In genomic region chr3:58630081-58630709, GRCh38 we compare ENCODE assay signal across 8 cellular contexts. TPM values are rescaled to one million over a fixed set of nuclear protein-coding genes. Genes with fewer than 3 reads are reported as not detected.
A peak's percentile ranks its signal among the peaks of the same experiment; 100 is the strongest.
DNase-seq lines count a peak whose midpoint lies in the region; ATAC-seq, FAIRE-seq and TF ChIP-seq lines count a peak whose summit lies in the region.

No MANE protein-coding gene starts in this region.

- peak overlapping the region; percentile 52 for H3K4me2 ChIP-seq in endothelial cell of umbilical vein (ENCODE audit: insufficient read depth, low read length)

- peak overlapping the region; percentile 28 for H3K9ac ChIP-seq in endothelial cell of umbilical vein (replicated peaks; ENCODE audit: extremely low read depth, insufficient read depth, low read length)

- DNase-seq in AML-193 (lab: John Stamatoyannopoulos, UW) (peak; percentile 33 to 45), GM20000 (ENCODE audit: low spot score) (peak; percentile 72), NCI-H69 (lab: John Stamatoyannopoulos, UW) (peak; percentile 74), endothelial cell of umbilical vein (ENCODE audit: low read depth, low spot score) (peak; percentile 62), middle frontal gyrus (ENCODE audit: extremely low spot score, low spot score) (peak; percentile 53)
- DNase-seq in activated CD8-positive, alpha-beta memory T cell treated with anti-CD3 and anti-CD28 coated beads for 4 hours (ENCODE audit: low read depth in 2 of 2), result peak; percentile 13 to 24
- peak; percentile 85 for DNase-seq in stimulated activated CD8-positive, alpha-beta memory T cell treated with anti-CD3 and anti-CD28 coated beads, Interleukin-4, amount 100 ng/mL, for 48 hours

- intact Hi-C loops in endothelial cell of umbilical vein (cut with micrococcal nuclease), result loop anchor here (1.0 kb wide), 1 partner anchor 62 kb away; no protein-coding TSS in a partner anchor

- no peaks in the 10 kb centered on the region for H3K27me3 ChIP-seq in endothelial cell of umbilical vein (ENCODE audit: control insufficient read depth in 2 of 2, insufficient read depth in 2 of 2, low read length in 2 of 2)

- TF ChIP-seq POLR2A in endothelial cell of umbilical vein (IDR thresholded peaks at IDR 0.05; ENCODE audit: low read depth, low read length), result no peak

- dilution Hi-C loops in endothelial cell of umbilical vein (cut with MboI; ENCODE audit: extremely low pct_ligation_motif_present, low sequenced_read_pairs), result no loop called here

- no peak overlapping the region for H3K4me3 ChIP-seq in endothelial cell of umbilical vein (replicated peaks in 1 of 3; ENCODE audit: insufficient read depth in 1 of 3, low read depth in 1 of 3, low read length in 3 of 3)

- peak; percentile 90 for FAIRE-seq in endothelial cell of umbilical vein (lab: Jason Lieb, UNC)

- no peaks in the 10 kb centered on the region for H4K20me1 ChIP-seq in endothelial cell of umbilical vein (replicated peaks; ENCODE audit: control insufficient read depth, extremely low read depth, insufficient read depth, low read length)

- no peaks in the 10 kb centered on the region for H3K9me1 ChIP-seq in endothelial cell of umbilical vein (replicated peaks; ENCODE audit: control insufficient read depth, extremely low read depth, insufficient read depth, low read length)

- no peaks in the 10 kb centered on the region for H3K36me3 ChIP-seq in endothelial cell of umbilical vein (ENCODE audit: control insufficient read depth in 2 of 2, extremely low read depth in 1 of 2, insufficient read depth in 2 of 2, low read length in 2 of 2)

- H3K9me3 ChIP-seq in endothelial cell of umbilical vein (replicated peaks; ENCODE audit: control insufficient read depth, insufficient read depth, low read length), result no peaks in the 10 kb centered on the region

- no peak for ATAC-seq in HG03280 (IDR thresholded peaks at IDR 0.05; ENCODE audit: unreplicated experiment)

- TF ChIP-seq CTCF in GM20000 (IDR thresholded peaks at IDR 0.05; ENCODE audit: extremely low read depth, missing control alignments), result peak; percentile 68
- peak; percentile 88 to 89 for TF ChIP-seq CTCF in endothelial cell of umbilical vein (IDR thresholded peaks at IDR 0.05; ENCODE audit: extremely low read depth in 1 of 2, insufficient read depth in 1 of 2, low read depth in 1 of 2, low read length in 2 of 2)

- peaks cover 32% of the 10 kb centered on the region for H3K4me1 ChIP-seq in endothelial cell of umbilical vein (ENCODE audit: control insufficient read depth, extremely low read depth, insufficient read depth, low read length)

- CTCF ChIA-PET in endothelial cell of umbilical vein (lab: Charles Lee), result interaction anchor here (0.6 to 10.0 kb wide), 35 partner anchors 9 to 1228 kb away, joined by 3 to 442 read pairs (median 4); partner anchors contain the start of genes FAM107A, HTD2, KCTD6 and RPP14

- no TSS peak for BruUV-seq in endothelial cell of umbilical vein (replicated peaks; lab: Mats Ljungman, UMichigan)

- POLR2A ChIA-PET in endothelial cell of umbilical vein (lab: Charles Lee), result no interaction called here

- H2AFZ ChIP-seq in endothelial cell of umbilical vein (ENCODE audit: low read depth, low read length), result peak overlapping the region; percentile 29

- H3K27ac ChIP-seq in endothelial cell of umbilical vein (ENCODE audit: insufficient read depth, low read depth, low read length), result peak overlapping the region; percentile 74

- no peaks in the 10 kb centered on the region for H3K79me2 ChIP-seq in endothelial cell of umbilical vein (ENCODE audit: control insufficient read depth, insufficient read depth, low read length)

TF ChIP-seq in endothelial cell of umbilical vein, 7 proteins besides CTCF, POLR2A, EP300 and RAD21:
- TF ChIP-seq MYC (IDR thresholded peaks at IDR 0.05; ENCODE audit: low read depth, low read length) (no peak), FOS (IDR thresholded peaks at IDR 0.05; ENCODE audit: borderline replicate concordance, insufficient read depth, low read length) (no peak)

RNA-seq across cellular contexts. Expression of gene FAM3D, which starts 36.4 kb away (rescaled TPM):
- not detected in 2 replicates for total RNA-seq in endothelial cell of umbilical vein
- 0.12 and 0.22 TPM in 2 replicates for polyA plus RNA-seq in endothelial cell of umbilical vein
- polyA plus RNA-seq in endothelial cell of umbilical vein (2011; cell fraction: cytosol; rRNA removed), result 0.12 and 0.20 TPM in 2 replicates
- polyA plus RNA-seq in endothelial cell of umbilical vein (2011; cell fraction: nucleus; rRNA removed), result 0.18 TPM in 1 of 2 replicates, not detected in the other
- 0.33 and 0.52 TPM in 2 replicates for polyA plus RNA-seq in endothelial cell of umbilical vein (2012)
- polyA minus RNA-seq in endothelial cell of umbilical vein, result 0.15 and 0.32 TPM in 2 replicates
- not detected for polyA minus RNA-seq in endothelial cell of umbilical vein (2011; cell fraction: cytosol; rRNA and poly(A)+ RNA removed)
- polyA minus RNA-seq in endothelial cell of umbilical vein (2011; cell fraction: nucleus; rRNA and poly(A)+ RNA removed), result not detected in 2 replicates

RNA-seq across cellular contexts. Expression of gene FAM107A, which starts 53.0 kb away (rescaled TPM):
- total RNA-seq in endothelial cell of umbilical vein, result 8.2 and 10.7 TPM in 2 replicates
- 4.8 and 5.7 TPM in 2 replicates for polyA plus RNA-seq in endothelial cell of umbilical vein
- 6.3 and 6.4 TPM in 2 replicates for polyA plus RNA-seq in endothelial cell of umbilical vein (2011; cell fraction: cytosol; rRNA removed)
- polyA plus RNA-seq in endothelial cell of umbilical vein (2011; cell fraction: nucleus; rRNA removed), result 8.0 and 8.5 TPM in 2 replicates
- polyA plus RNA-seq in endothelial cell of umbilical vein (2012), result 2.2 and 8.5 TPM in 2 replicates
- polyA minus RNA-seq in endothelial cell of umbilical vein, result 2.9 and 4.0 TPM in 2 replicates
- polyA minus RNA-seq in endothelial cell of umbilical vein (2011; cell fraction: cytosol; rRNA and poly(A)+ RNA removed), result not detected
- 3.0 and 3.4 TPM in 2 replicates for polyA minus RNA-seq in endothelial cell of umbilical vein (2011; cell fraction: nucleus; rRNA and poly(A)+ RNA removed)

Comparison
In these comparisons a context has a peak if more than half of its experiments do, and no peak if none do; other contexts are left out.
1. DNase-seq: peak in every context shown above with its lines; median percentile 85 in stimulated activated CD8-positive, alpha-beta memory T cell treated with anti-CD3 and anti-CD28 coated beads, Interleukin-4, amount 100 ng/mL, for 48 hours; 74 in NCI-H69; 72 in GM20000; 62 in endothelial cell of umbilical vein; 53 in middle frontal gyrus; 39 in AML-193; 18 in activated CD8-positive, alpha-beta memory T cell treated with anti-CD3 and anti-CD28 coated beads for 4 hours.